Comparison of ENCODE assay signal across 10 cellular contexts in the genomic region with DNA sequence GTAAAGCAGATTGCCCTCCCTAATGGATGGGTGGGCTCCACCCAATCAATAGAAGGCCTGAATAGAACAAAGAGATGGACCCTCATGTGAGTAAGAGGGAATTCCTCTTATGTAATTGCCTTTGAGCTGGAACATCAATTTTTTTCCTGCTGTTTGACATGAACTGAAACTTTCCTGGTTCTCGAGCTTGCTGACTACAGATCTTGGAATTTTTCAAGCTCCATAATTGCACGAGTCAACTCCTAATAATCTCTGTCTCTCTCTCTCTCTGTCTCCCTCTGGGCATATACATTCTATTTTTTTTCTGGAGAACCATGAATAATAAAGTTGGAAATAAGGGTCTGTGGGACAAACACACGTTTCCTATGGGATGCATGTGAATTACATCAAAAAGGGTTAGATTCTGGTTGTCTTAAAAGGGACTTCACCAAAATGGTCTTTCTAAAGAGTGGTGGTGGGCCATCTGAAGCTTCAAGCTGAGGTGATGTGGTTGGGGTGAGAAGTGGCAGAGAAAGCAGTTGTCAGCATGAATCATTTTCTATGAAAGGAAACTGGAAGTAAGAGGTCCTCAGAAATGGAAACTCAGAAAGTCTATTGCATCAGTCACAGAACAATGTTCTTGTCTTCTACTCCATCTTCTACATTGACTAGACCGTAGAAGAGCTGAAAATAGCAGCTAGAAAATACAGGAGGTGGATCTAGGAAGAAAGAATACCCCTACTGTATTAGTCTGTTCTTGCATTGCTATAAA. TPM values are rescaled to one million over a fixed set of nuclear protein-coding genes. Genes with fewer than 3 reads are reported as not detected.
DNase-seq lines count a peak whose midpoint lies in the region; ATAC-seq lines count a peak whose summit lies in the region.
"Had no signal": no experiment of that assay in that cellular context is flagged by ENCODE, and none has a peak within 500 bp of the region (broad histone marks: within the 10 kb centered on the region; RNA-seq: fewer than 3 reads in every experiment).

No MANE protein-coding gene starts in this region.

- DNase-seq in activated T-cell treated with anti-CD3 and anti-CD28 coated beads for 48 hours (ENCODE audit: low read depth) (peak; percentile 9), NCI-H446 treated with DMSO at 0.1 percent for 48 hours (lab: John Stamatoyannopoulos, UW) (no peak)
- no peak for DNase-seq in activated T-cell treated with anti-CD3 and anti-CD28 coated beads, Interleukin-2, amount 50 U/mL, for 1 hour
- no peak for DNase-seq in activated naive CD4-positive, alpha-beta T cell treated with anti-CD3 and anti-CD28 coated beads, Interleukin-2, amount 50 U/mL, for 72 hours (ENCODE audit: low spot score in 2 of 2)
- DNase-seq: naive B cell had no signal

- peaks cover 0 to 33% of the 10 kb centered on the region in 2 donors for H3K36me3 Mint-ChIP-seq in activated naive CD4-positive, alpha-beta T cell treated with anti-CD3 and anti-CD28 coated beads, Interleukin-2, amount 50 U/mL, for 72 hours
- peaks cover 5% of the 10 kb centered on the region for H3K36me3 Mint-ChIP-seq in stimulated activated naive CD8-positive, alpha-beta T cell treated with anti-CD3 and anti-CD28 coated beads, Interleukin-15, Interleukin-2, amounts not matched to agents 100 ng/mL and 50 ng/mL, for 24 hours (ENCODE audit: low read depth)
- H3K36me3 Mint-ChIP-seq: CD4-positive, CD25-positive, alpha-beta regulatory T cell; naive B cell had no signal

- peak overlapping the region; percentile 27 for H3K4me3 Mint-ChIP-seq in stimulated activated naive CD8-positive, alpha-beta T cell treated with anti-CD3 and anti-CD28 coated beads, Interleukin-15, Interleukin-2, amounts not matched to agents 100 ng/mL and 50 ng/mL, for 24 hours
- H3K4me3 Mint-ChIP-seq: CD4-positive, CD25-positive, alpha-beta regulatory T cell; naive B cell had no signal

- peaks cover 0 to 12% of the 10 kb centered on the region in 2 donors for H3K9me3 Mint-ChIP-seq in activated naive CD4-positive, alpha-beta T cell treated with anti-CD3 and anti-CD28 coated beads, Interleukin-2, amount 50 U/mL, for 72 hours
- H3K9me3 Mint-ChIP-seq in stimulated activated naive CD8-positive, alpha-beta T cell treated with anti-CD3 and anti-CD28 coated beads, Interleukin-15, Interleukin-2, amounts not matched to agents 100 ng/mL and 50 ng/mL, for 24 hours: no peaks in the 10 kb centered on the region
- H3K9me3 Mint-ChIP-seq: CD4-positive, CD25-positive, alpha-beta regulatory T cell; naive B cell had no signal

- H3K4me1 Mint-ChIP-seq in stimulated activated naive CD8-positive, alpha-beta T cell treated with anti-CD3 and anti-CD28 coated beads, Interleukin-15, Interleukin-2, amounts not matched to agents 100 ng/mL and 50 ng/mL, for 24 hours (ENCODE audit: low read depth): peaks cover 42% of the 10 kb centered on the region

- ATAC-seq in HG03432 (IDR thresholded peaks at IDR 0.05; ENCODE audit: unreplicated experiment) (peak; percentile 81), GM19324 (IDR thresholded peaks at IDR 0.05; ENCODE audit: low FRiP score, unreplicated experiment) (no peak), HG02840 (IDR thresholded peaks at IDR 0.05; ENCODE audit: low FRiP score, unreplicated experiment) (no peak)
- peak; percentile 91 to 94 for ATAC-seq in activated naive CD4-positive, alpha-beta T cell treated with anti-CD3 and anti-CD28 coated beads, Interleukin-2, amount 50 U/mL, for 72 hours

- H3K27me3 Mint-ChIP-seq in stimulated activated naive CD8-positive, alpha-beta T cell treated with anti-CD3 and anti-CD28 coated beads, Interleukin-15, Interleukin-2, amounts not matched to agents 100 ng/mL and 50 ng/mL, for 24 hours: no peaks in the 10 kb centered on the region

- peak overlapping the region; percentile 91 to 98 for H3K27ac Mint-ChIP-seq in activated naive CD4-positive, alpha-beta T cell treated with anti-CD3 and anti-CD28 coated beads, Interleukin-2, amount 50 U/mL, for 72 hours
- H3K27ac Mint-ChIP-seq in stimulated activated naive CD8-positive, alpha-beta T cell treated with anti-CD3 and anti-CD28 coated beads, Interleukin-15, Interleukin-2, amounts not matched to agents 100 ng/mL and 50 ng/mL, for 24 hours: peak overlapping the region; percentile 98
- H3K27ac Mint-ChIP-seq: CD4-positive, CD25-positive, alpha-beta regulatory T cell; naive B cell had no signal

RNA-seq across cellular contexts. Expression of gene HOMER1, which starts 47.0 kb away (rescaled TPM):
- total RNA-seq in activated naive CD4-positive, alpha-beta T cell treated with anti-CD3 and anti-CD28 coated beads, Interleukin-2, amount 50 U/mL, for 72 hours: 1 to 10 TPM; 2.0 to 8.5 TPM

RNA-seq across cellular contexts. Expression of gene TENT2, which starts 51.3 kb away (rescaled TPM):
- total RNA-seq in activated naive CD4-positive, alpha-beta T cell treated with anti-CD3 and anti-CD28 coated beads, Interleukin-2, amount 50 U/mL, for 72 hours: 10 to 100 TPM; 92.0 to 92.4 TPM

Comparison
In these comparisons a context has a peak if more than half of its experiments do, and no peak if none do; other contexts are left out.
1. ATAC-seq: peak in HG03432 (single experiment) and activated naive CD4-positive, alpha-beta T cell treated with anti-CD3 and anti-CD28 coated beads, Interleukin-2, amount 50 U/mL, for 72 hours (2 of 2); none in GM19324 (single experiment) and HG02840 (single experiment).